In the genomic region with DNA sequence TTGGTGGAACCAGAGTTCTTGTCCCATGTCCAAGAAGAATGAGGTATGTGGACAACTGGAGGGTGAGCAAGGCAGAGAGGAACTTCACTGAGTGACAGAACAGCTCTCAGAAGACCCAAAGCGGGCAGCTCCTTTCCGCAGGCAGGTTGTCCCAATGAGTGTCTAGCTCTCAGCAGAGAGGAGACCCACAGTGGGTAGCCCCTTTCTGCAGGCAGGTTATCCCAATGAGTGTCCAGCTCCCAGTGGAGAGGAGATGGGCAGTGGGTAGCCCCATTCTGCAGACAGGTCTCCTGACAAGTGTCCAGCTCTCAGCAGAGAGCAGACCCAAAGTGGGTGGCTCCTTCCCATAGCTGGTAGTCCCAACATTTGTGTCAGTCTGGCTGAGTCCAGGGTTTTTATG, we compare ENCODE assay signal across 24 cellular contexts.
"Had no signal": no experiment of that assay in that cellular context is flagged by ENCODE, and none has a peak within 500 bp of the region (broad histone marks: within the 10 kb centered on the region; RNA-seq: fewer than 3 reads in every experiment).

No MANE protein-coding gene starts in this region.

- H3K9me3 ChIP-seq: testis, vagina had no signal

- H2AFZ ChIP-seq: neural progenitor cell had no signal

- H3K4me2 ChIP-seq: neural progenitor cell had no signal

- DNase-seq: activated CD4-positive, alpha-beta memory T cell treated with anti-CD3 and anti-CD28 coated beads for 36 hours; activated CD4-positive, alpha-beta T cell treated with anti-CD3 and anti-CD28 coated beads for 48 hours; activated CD4-positive, CD25-positive, alpha-beta regulatory T cell; activated effector memory CD4-positive, alpha-beta T cell treated with Interleukin-2 at 50 U/mL for 16 hours; activated naive CD4-positive, alpha-beta T cell treated with anti-CD3 and anti-CD28 coated beads for 36 hours; activated naive CD8-positive, alpha-beta T cell treated with anti-CD3 and anti-CD28 coated beads, Interleukin-2, amount 50 U/mL, for 24 hours; activated T-cell treated with anti-CD3 and anti-CD28 coated beads, Interleukin-2, amount 50 U/mL, for 72 hours; anterior cingulate cortex; body of pancreas; cortex of kidney; heart left ventricle; islet precursor cell; left colon; lower lobe of right lung; naive thymus-derived CD4-positive, alpha-beta T cell; stimulated activated CD4-positive, alpha-beta T cell treated with anti-CD3 and anti-CD28 coated beads, Interleukin-4, amount 100 ng/mL, for 1 hour; stimulated activated naive CD4-positive, alpha-beta T cell; testis had no signal

- H3K36me3 ChIP-seq: neural progenitor cell had no signal

- H3K27me3 ChIP-seq: body of pancreas, cardiac muscle cell, heart left ventricle, neural progenitor cell, spleen, testis, vagina had no signal

- H3K27ac ChIP-seq: body of pancreas, cardiac muscle cell, epithelial cell of prostate, heart left ventricle, lower lobe of right lung, neural progenitor cell, spleen, testis, vagina had no signal

- H3K4me1 ChIP-seq: body of pancreas, heart left ventricle, lower lobe of right lung, neural progenitor cell, spleen, testis, vagina had no signal

- H3K27ac Mint-ChIP-seq: activated CD4-positive, alpha-beta memory T cell treated with anti-CD3 and anti-CD28 coated beads for 36 hours; activated naive CD4-positive, alpha-beta T cell treated with anti-CD3 and anti-CD28 coated beads for 36 hours; activated naive CD8-positive, alpha-beta T cell treated with anti-CD3 and anti-CD28 coated beads, Interleukin-2, amount 50 U/mL, for 24 hours; activated T-cell treated with anti-CD3 and anti-CD28 coated beads, Interleukin-2, amount 50 U/mL, for 72 hours; naive thymus-derived CD4-positive, alpha-beta T cell; neural progenitor cell; type B pancreatic cell had no signal

- H3K9me3 Mint-ChIP-seq: activated naive CD8-positive, alpha-beta T cell treated with anti-CD3 and anti-CD28 coated beads, Interleukin-2, amount 50 U/mL, for 24 hours; type B pancreatic cell had no signal

- H3K27me3 Mint-ChIP-seq: activated CD4-positive, alpha-beta memory T cell treated with anti-CD3 and anti-CD28 coated beads for 36 hours; activated naive CD8-positive, alpha-beta T cell treated with anti-CD3 and anti-CD28 coated beads, Interleukin-2, amount 50 U/mL, for 24 hours; naive thymus-derived CD4-positive, alpha-beta T cell; type B pancreatic cell had no signal

- H3K4me3 Mint-ChIP-seq: activated CD4-positive, alpha-beta memory T cell treated with anti-CD3 and anti-CD28 coated beads for 36 hours; activated naive CD4-positive, alpha-beta T cell treated with anti-CD3 and anti-CD28 coated beads for 36 hours; activated naive CD8-positive, alpha-beta T cell treated with anti-CD3 and anti-CD28 coated beads, Interleukin-2, amount 50 U/mL, for 24 hours; activated T-cell treated with anti-CD3 and anti-CD28 coated beads, Interleukin-2, amount 50 U/mL, for 72 hours; naive thymus-derived CD4-positive, alpha-beta T cell; neural progenitor cell; type B pancreatic cell had no signal

- H3K4me1 Mint-ChIP-seq: activated naive CD8-positive, alpha-beta T cell treated with anti-CD3 and anti-CD28 coated beads, Interleukin-2, amount 50 U/mL, for 24 hours had no signal

- H3K4me3 ChIP-seq: body of pancreas, cardiac muscle cell, heart left ventricle, lower lobe of right lung, neural progenitor cell, spleen, testis, vagina had no signal

- ATAC-seq: activated naive CD8-positive, alpha-beta T cell treated with anti-CD3 and anti-CD28 coated beads, Interleukin-2, amount 50 U/mL, for 24 hours; activated T-cell treated with anti-CD3 and anti-CD28 coated beads, Interleukin-2, amount 50 U/mL, for 72 hours; body of pancreas; left colon; naive thymus-derived CD4-positive, alpha-beta T cell had no signal
